8 cellular contexts compared by ENCODE assay signal in genomic region chr3:99505646-99506269, GRCh38.
DNase-seq lines count a peak whose midpoint lies in the region; ATAC-seq, FAIRE-seq and TF ChIP-seq lines count a peak whose summit lies in the region.

No MANE protein-coding gene starts in this region.

- no peak overlapping the region for H3K27ac ChIP-seq in upper lobe of right lung
- H3K27ac ChIP-seq in HepG2 (ENCODE audit: extremely low read length, insufficient read depth, low read length), result no peak overlapping the region

- in situ Hi-C loops in HepG2 (cut with HindIII; ENCODE audit: extremely low pct_ligation_motif_present, low pct_unique_long_range_greater_than_20kb), result no loop called here

- TF ChIP-seq RAD21 in HepG2 (CRISPR knock-in tag; IDR thresholded peaks at IDR 0.05), result no peak

- H3K27me3 Mint-ChIP-seq in activated CD8-positive, alpha-beta memory T cell treated with anti-CD3 and anti-CD28 coated beads, Interleukin-2, amount 10 ng/mL, durations not matched to agents 7 days and 5 days, result no peaks in the 10 kb centered on the region

- WGBS in HepG2 (ENCODE audit: low lambda C conversion rate), result under 1% methylated on average over 7 of the region's 7 CpGs

- no peaks in the 10 kb centered on the region for H3K36me3 Mint-ChIP-seq in activated CD8-positive, alpha-beta memory T cell treated with anti-CD3 and anti-CD28 coated beads, Interleukin-2, amount 10 ng/mL, durations not matched to agents 7 days and 5 days

- TF ChIP-seq POLR2A in HepG2 (IDR thresholded peaks at IDR 0.05; ENCODE audit: insufficient read depth in 1 of 2, low read depth in 2 of 2, low read length in 2 of 2), result no peak

- intact Hi-C loops in upper lobe of right lung (cut with DNase I), result no loop called here
- intact Hi-C loops in HepG2 (cut with micrococcal nuclease; ENCODE audit: unreplicated experiment), result no loop called here

- TF ChIP-seq EP300 in HepG2 (IDR thresholded peaks at IDR 0.05; ENCODE audit: low read depth in 2 of 2, low read length in 2 of 2) (no peak), HepG2 (CRISPR knock-in tag; IDR thresholded peaks at IDR 0.05; ENCODE audit: borderline replicate concordance) (no peak)

- no peak overlapping the region for H3K4me2 ChIP-seq in HepG2 (ENCODE audit: low read depth, low read length)

- no peak for TF ChIP-seq CTCF in upper lobe of right lung (IDR thresholded peaks at IDR 0.05)
- TF ChIP-seq CTCF in HepG2 (CRISPR knock-in tag; IDR thresholded peaks at IDR 0.05), result no peak

- H3K9ac ChIP-seq in HepG2 (ENCODE audit: insufficient read depth, low read depth, low read length), result no peak overlapping the region

- no peak overlapping the region for H3K4me3 Mint-ChIP-seq in activated CD8-positive, alpha-beta memory T cell treated with anti-CD3 and anti-CD28 coated beads, Interleukin-2, amount 10 ng/mL, durations not matched to agents 7 days and 5 days

- no peak overlapping the region for H2AFZ ChIP-seq in HepG2 (ENCODE audit: low read length)

- H3K4me3 ChIP-seq in upper lobe of right lung, result no peak overlapping the region
- H3K4me3 ChIP-seq in HepG2 (replicated peaks in 1 of 3; ENCODE audit: insufficient read depth in 1 of 3, low read depth in 2 of 3, low read length in 3 of 3), result no peak overlapping the region

- peak; percentile 58 for DNase-seq in activated CD8-positive, alpha-beta memory T cell treated with anti-CD3 and anti-CD28 coated beads, Interleukin-2, amount 10 ng/mL, durations not matched to agents 7 days and 5 days
- no peak for DNase-seq in activated CD8-positive, alpha-beta memory T cell treated with anti-CD3 and anti-CD28 coated beads for 24 hours
- DNase-seq in NCI-H226 (peak; percentile 77), fibroblast of the conjunctiva (ENCODE audit: low read depth) (peak; percentile 28), upper lobe of right lung (no peak), NCI-H1694 treated with DMSO at 0.1 percent for 48 hours (lab: John Stamatoyannopoulos, UW) (no peak), HepG2 (ENCODE audit: low spot score) (no peak)

- H3K27me3 ChIP-seq in upper lobe of right lung (no peaks in the 10 kb centered on the region), HepG2 (ENCODE audit: control insufficient read depth in 1 of 2, insufficient read depth in 2 of 2, low read length in 2 of 2) (no peaks in the 10 kb centered on the region)

- peak; percentile 85 for ATAC-seq in activated CD8-positive, alpha-beta memory T cell treated with anti-CD3 and anti-CD28 coated beads, Interleukin-2, amount 10 ng/mL, durations not matched to agents 7 days and 5 days
- ATAC-seq in HG02610 (IDR thresholded peaks at IDR 0.05; ENCODE audit: unreplicated experiment) (peak; percentile 99), upper lobe of right lung (peak; percentile 85), HepG2 (no peak)

- CTCF ChIA-PET in activated CD8-positive, alpha-beta memory T cell treated with anti-CD3 and anti-CD28 coated beads, Interleukin-2, amount 10 ng/mL, durations not matched to agents 7 days and 5 days (lab: Charles Lee), result no interaction called here
- CTCF ChIA-PET in HepG2 (lab: Yijun Ruan, JAX; ENCODE audit: low intra/inter-chr PET ratio, low total read pairs), result no interaction called here

- no peaks in the 10 kb centered on the region for H3K36me3 ChIP-seq in upper lobe of right lung
- H3K36me3 ChIP-seq in HepG2 (replicated peaks in 1 of 2; ENCODE audit: control insufficient read depth in 1 of 2, insufficient read depth in 2 of 2, low read length in 2 of 2), result no peaks in the 10 kb centered on the region

- H3K4me1 ChIP-seq in upper lobe of right lung, result peaks cover 19% of the 10 kb centered on the region
- no peaks in the 10 kb centered on the region for H3K4me1 ChIP-seq in HepG2 (ENCODE audit: insufficient read depth, low read length)

- FAIRE-seq in HepG2 (lab: Jason Lieb, UNC), result no peak

- H3K9me3 ChIP-seq in upper lobe of right lung (no peaks in the 10 kb centered on the region), HepG2 (ENCODE audit: low read length) (no peaks in the 10 kb centered on the region)

- H3K4me1 Mint-ChIP-seq in activated CD8-positive, alpha-beta memory T cell treated with anti-CD3 and anti-CD28 coated beads, Interleukin-2, amount 10 ng/mL, durations not matched to agents 7 days and 5 days, result peaks cover 3% of the 10 kb centered on the region

- BruUV-seq in HepG2 (replicated peaks; lab: Mats Ljungman, UMichigan), result no TSS peak

- no peaks in the 10 kb centered on the region for H3K9me3 Mint-ChIP-seq in activated CD8-positive, alpha-beta memory T cell treated with anti-CD3 and anti-CD28 coated beads, Interleukin-2, amount 10 ng/mL, durations not matched to agents 7 days and 5 days (ENCODE audit: low read depth)

- no peak overlapping the region for H3K27ac Mint-ChIP-seq in activated CD8-positive, alpha-beta memory T cell treated with anti-CD3 and anti-CD28 coated beads, Interleukin-2, amount 10 ng/mL, durations not matched to agents 7 days and 5 days

- no peaks in the 10 kb centered on the region for H4K20me1 ChIP-seq in HepG2 (ENCODE audit: insufficient read depth, low read length)

- POLR2A ChIA-PET in HepG2 (lab: Yijun Ruan, JAX), result no interaction called here

- no peaks in the 10 kb centered on the region for H3K79me2 ChIP-seq in HepG2 (ENCODE audit: insufficient read depth, low read length)

TF ChIP-seq in HepG2, 621 proteins besides CTCF, POLR2A, EP300 and RAD21:
- TF ChIP-seq ATF1 (CRISPR knock-in tag; IDR thresholded peaks at IDR 0.05) (no peak), SAP130 (CRISPR knock-in tag; IDR thresholded peaks at IDR 0.05; ENCODE audit: low read depth) (no peak)
TF ChIP-seq in HepG2: peak in this region for 0.

Comparison
In these comparisons a context has a peak if more than half of its experiments do, and no peak if none do; other contexts are left out.
1. DNase-seq: peak in activated CD8-positive, alpha-beta memory T cell treated with anti-CD3 and anti-CD28 coated beads, Interleukin-2, amount 10 ng/mL, durations not matched to agents 7 days and 5 days (single experiment), NCI-H226 (single experiment) and fibroblast of the conjunctiva (single experiment); none in activated CD8-positive, alpha-beta memory T cell treated with anti-CD3 and anti-CD28 coated beads for 24 hours (single experiment), upper lobe of right lung (single experiment), NCI-H1694 treated with DMSO at 0.1 percent for 48 hours (single experiment) and HepG2 (single experiment).